19 cellular contexts compared by ENCODE assay signal in the genomic region with DNA sequence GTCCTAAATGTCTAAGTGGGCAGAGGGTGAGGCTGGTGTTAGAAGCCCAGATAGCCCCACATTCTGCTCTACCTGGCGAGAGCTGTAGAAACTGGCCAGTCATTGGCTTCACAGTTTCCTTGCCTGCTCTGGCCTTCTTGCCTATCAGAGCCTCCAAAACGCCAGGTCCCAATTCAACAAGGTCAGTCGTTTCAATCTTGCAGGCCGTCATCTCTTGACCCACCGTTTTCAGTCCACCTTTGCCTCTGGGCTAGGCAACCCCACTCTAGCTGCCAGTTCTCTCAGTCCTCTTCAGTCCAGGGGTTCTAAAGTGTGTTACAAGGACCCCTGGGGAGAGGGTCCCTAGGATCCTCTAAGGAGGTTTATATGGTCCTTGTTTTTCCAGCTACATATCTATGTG. TPM values are rescaled to one million over a fixed set of nuclear protein-coding genes. Genes with fewer than 3 reads are reported as not detected.
A peak's percentile ranks its signal among the peaks of the same experiment; 100 is the strongest.
DNase-seq lines count a peak whose midpoint lies in the region; ATAC-seq and TF ChIP-seq lines count a peak whose summit lies in the region.
"Had no signal": no experiment of that assay in that cellular context is flagged by ENCODE, and none has a peak within 500 bp of the region (broad histone marks: within the 10 kb centered on the region; RNA-seq: fewer than 3 reads in every experiment).

No MANE protein-coding gene starts in this region.

- 83% methylated on average over 5 of the region's 5 CpGs for WGBS in hepatocyte (ENCODE audit: low lambda C conversion rate, missing lambda C conversion rate)

- no peak overlapping the region for H3K27ac Mint-ChIP-seq in chondrocyte (ENCODE audit: unreplicated experiment)
- H3K27ac Mint-ChIP-seq: H9 had no signal

- no peaks in the 10 kb centered on the region for H3K9me3 Mint-ChIP-seq in chondrocyte (ENCODE audit: low read depth)
- H3K9me3 Mint-ChIP-seq: CD4-positive, alpha-beta memory T cell; H9 had no signal

- H3K9me3 ChIP-seq in SJCRH30 (replicated peaks): no peaks in the 10 kb centered on the region
- no peaks in the 10 kb centered on the region for H3K9me3 ChIP-seq in hepatocyte (ENCODE audit: low read depth)
- H3K9me3 ChIP-seq: A549 had no signal

- no peaks in the 10 kb centered on the region for H3K4me1 Mint-ChIP-seq in chondrocyte (ENCODE audit: low read depth)
- H3K4me1 Mint-ChIP-seq: CD4-positive, alpha-beta memory T cell had no signal

- H3K4me3 Mint-ChIP-seq in chondrocyte (ENCODE audit: unreplicated experiment): no peak overlapping the region
- H3K4me3 Mint-ChIP-seq: CD4-positive, alpha-beta memory T cell; H9 had no signal

- H3K9me2 ChIP-seq in hepatocyte (replicated peaks; ENCODE audit: insufficient read depth): no peaks in the 10 kb centered on the region

- no peaks in the 10 kb centered on the region for H3K4me1 ChIP-seq in SJCRH30
- peaks cover 4% of the 10 kb centered on the region for H3K4me1 ChIP-seq in hepatocyte (ENCODE audit: insufficient read depth)
- H3K4me1 ChIP-seq: A549 had no signal

- H3K4me3 ChIP-seq in SJCRH30 (no peak overlapping the region), hepatocyte (no peak overlapping the region)
- H3K4me3 ChIP-seq: A549 had no signal

- no peaks in the 10 kb centered on the region for H3K36me3 Mint-ChIP-seq in chondrocyte (ENCODE audit: low read depth)
- H3K36me3 Mint-ChIP-seq: CD4-positive, alpha-beta memory T cell had no signal

- no peaks in the 10 kb centered on the region for H3K79me2 ChIP-seq in hepatocyte

- H3K27ac ChIP-seq in SJCRH30 (no peak overlapping the region), hepatocyte (no peak overlapping the region)
- H3K27ac ChIP-seq: 22Rv1, A549, C4-2B had no signal

- no peak overlapping the region for H2AFZ ChIP-seq in hepatocyte

- H3K27me3 ChIP-seq in SJCRH30: peaks cover 17% of the 10 kb centered on the region
- peaks cover 85% of the 10 kb centered on the region for H3K27me3 ChIP-seq in hepatocyte

- intact Hi-C loops in sciatic nerve (cut with DNase I): no loop called here

- TF ChIP-seq CTCF in chondrocyte (IDR thresholded peaks at IDR 0.05) (no peak), hepatocyte (IDR thresholded peaks at IDR 0.05; ENCODE audit: poor library complexity) (no peak)

- DNase-seq in activated effector memory CD4-positive, alpha-beta T cell treated with anti-CD3 and anti-CD28 coated beads, Interleukin-2, amount 50 U/mL, for 16 hours: peak; percentile 14
- no peak for DNase-seq in activated effector memory CD4-positive, alpha-beta T cell treated with Interleukin-2 at 50 U/mL for 16 hours
- DNase-seq in chondrocyte (ENCODE audit: low spot score) (peak; percentile 12), sciatic nerve (ENCODE audit: low spot score) (peak; percentile 14), SJCRH30 (no peak), hepatocyte (ENCODE audit: low spot score) (no peak)
- DNase-seq: AML-193; CD4-positive, alpha-beta memory T cell; DMS153; DMS79; GDM1; H9 had no signal

- no peaks in the 10 kb centered on the region for H4K20me1 ChIP-seq in hepatocyte (ENCODE audit: insufficient read depth, poor library complexity, severe bottlenecking)

- H3K36me3 ChIP-seq in SJCRH30 (no peaks in the 10 kb centered on the region), hepatocyte (replicated peaks; ENCODE audit: insufficient read depth, low read depth) (no peaks in the 10 kb centered on the region)

- ATAC-seq in sciatic nerve: no peak
- ATAC-seq in GM18511 (IDR thresholded peaks at IDR 0.05; ENCODE audit: unreplicated experiment): no peak
- ATAC-seq: A549 had no signal

- H3K27me3 Mint-ChIP-seq in chondrocyte (ENCODE audit: low read depth): peaks cover 77% of the 10 kb centered on the region

- no peak overlapping the region for H3K4me2 ChIP-seq in hepatocyte
- H3K4me2 ChIP-seq: A549 had no signal

RNA-seq across cellular contexts. Expression of a gene that starts 20.0 kb away (rescaled TPM):
- total RNA-seq in chondrocyte: not detected in 3 replicates
- 0.22 TPM for total RNA-seq in sciatic nerve
- not detected in 2 replicates for total RNA-seq in SJCRH30 (2014; rRNA removed; shearing (Covaris generic))
- not detected in 2 replicates for total RNA-seq in hepatocyte
- polyA plus RNA-seq in hepatocyte: not detected in 2 replicates
- total RNA-seq: Daoy, H1, H9 had no signal
- polyA plus RNA-seq: A549; BJ; CD4-positive, alpha-beta memory T cell; H1 had no signal

RNA-seq across cellular contexts. Expression of a gene that starts 25.0 kb away (rescaled TPM):
- total RNA-seq in chondrocyte (not detected in 3 replicates), sciatic nerve (not detected), hepatocyte (not detected in 2 replicates)
- not detected in 2 replicates for total RNA-seq in SJCRH30 (2014; rRNA removed; shearing (Covaris generic))
- not detected in 2 replicates for polyA plus RNA-seq in hepatocyte
- total RNA-seq: CD4-positive, alpha-beta memory T cell; Daoy; H1; H9 had no signal
- polyA plus RNA-seq: A549; BJ; CD4-positive, alpha-beta memory T cell; H1 had no signal

Comparison
In these comparisons a context has a peak if more than half of its experiments do, and no peak if none do; other contexts are left out.
1. DNase-seq: peak in activated effector memory CD4-positive, alpha-beta T cell treated with anti-CD3 and anti-CD28 coated beads, Interleukin-2, amount 50 U/mL, for 16 hours (single experiment), chondrocyte (single experiment) and sciatic nerve (single experiment); none in activated effector memory CD4-positive, alpha-beta T cell treated with Interleukin-2 at 50 U/mL for 16 hours (single experiment), SJCRH30 (0 of 2) and hepatocyte (single experiment).